8 cellular contexts compared by ENCODE assay signal in the genomic region with DNA sequence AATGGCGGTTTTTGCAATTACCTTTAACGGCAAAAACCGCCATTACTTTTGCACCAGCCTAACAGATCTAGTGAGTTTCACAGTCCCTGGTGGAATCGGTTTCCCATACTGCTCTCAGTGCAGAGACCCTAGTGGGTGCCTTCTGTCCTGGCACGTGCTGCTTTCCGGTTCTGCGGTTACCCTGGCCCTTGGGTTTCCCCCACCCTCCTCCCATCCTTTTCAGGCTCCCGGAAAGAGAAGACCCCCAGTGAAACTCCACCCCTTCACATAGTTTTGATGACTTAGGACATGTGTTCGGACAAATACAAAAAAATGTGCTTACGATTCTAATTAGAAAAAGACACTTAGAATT. TPM values are rescaled to one million over a fixed set of nuclear protein-coding genes. Genes with fewer than 3 reads are reported as not detected.
DNase-seq lines count a peak whose midpoint lies in the region; ATAC-seq, FAIRE-seq and TF ChIP-seq lines count a peak whose summit lies in the region.

No MANE protein-coding gene starts in this region.

- peak overlapping the region; percentile 55 to 86 for H3K9ac ChIP-seq in kidney (ENCODE audit: low read length in 2 of 2)

- peak; percentile 59 for ATAC-seq in GM18868 (IDR thresholded peaks at IDR 0.05; ENCODE audit: unreplicated experiment)
- peak; percentile 25 for ATAC-seq in HG02840 (IDR thresholded peaks at IDR 0.05; ENCODE audit: low FRiP score, unreplicated experiment)

- peak overlapping the region; percentile 84 to 86 for H3K4me3 ChIP-seq in kidney (ENCODE audit: low read length in 2 of 2)

- POLR2A ChIA-PET in RWPE1 (lab: Yijun Ruan, JAX; ENCODE audit: low non-redundant PET): no interaction called here

- peak overlapping the region; percentile 72 for H3K27ac ChIP-seq in RWPE1
- peak overlapping the region; percentile 99 for H3K27ac ChIP-seq in angular gyrus (ENCODE audit: low read depth, low read length)
- peak overlapping the region; percentile 84 to 87 for H3K27ac ChIP-seq in kidney (ENCODE audit: low read depth in 2 of 2, low read length in 2 of 2)

- no peak for DNase-seq in RWPE1 (ENCODE audit: low spot score)
- no peak for DNase-seq in kidney
- peak in 2 of 3 experiments; percentile 29 to 50 for DNase-seq in stimulated activated CD4-positive, alpha-beta T cell treated with anti-CD3 and anti-CD28 coated beads, TNF-alpha, amount 100 ng/mL, for 24 hours (ENCODE audit: low read depth in 3 of 3)
- DNase-seq in NCI-H510A (lab: John Stamatoyannopoulos, UW): no peak
- no peak for DNase-seq in NCI-H446 treated with DMSO at 0.1 percent for 48 hours (lab: John Stamatoyannopoulos, UW)

- intact Hi-C loops in kidney (cut with DNase I): no loop called here

- FAIRE-seq in kidney (lab: Jason Lieb, UNC): no peak

- peaks cover 4% of the 10 kb centered on the region in 2 donors for H3K4me1 ChIP-seq in kidney (ENCODE audit: control insufficient read depth in 1 of 2, insufficient read depth in 1 of 2, low read depth in 1 of 2, low read length in 2 of 2)

- no peaks in the 10 kb centered on the region for H3K9me3 ChIP-seq in kidney (ENCODE audit: control insufficient read depth in 1 of 2, low read length in 2 of 2)

- no peaks in the 10 kb centered on the region for H3K36me3 ChIP-seq in kidney (ENCODE audit: control insufficient read depth in 1 of 2, insufficient read depth in 2 of 2, low read length in 2 of 2)

- TF ChIP-seq CTCF in RWPE1 (conservative IDR thresholded peaks at IDR 0.05; ENCODE audit: low read depth): no peak
- TF ChIP-seq CTCF in kidney (IDR thresholded peaks at IDR 0.05; ENCODE audit: borderline replicate concordance, extremely low read depth, insufficient read depth): no peak

- CTCF ChIA-PET in RWPE1 (lab: Yijun Ruan, JAX): no interaction called here

RNA-seq across cellular contexts. Expression of a gene that starts 36.9 kb away (rescaled TPM):
- 0.82 TPM for total RNA-seq in kidney
- polyA plus RNA-seq in kidney (ENCODE audit: insufficient read depth, low read depth, low replicate concordance): 0.97 TPM

RNA-seq across cellular contexts. Expression of a gene that starts 41.5 kb away (rescaled TPM):
- total RNA-seq in kidney: 22.4 TPM
- 59.0 TPM for polyA plus RNA-seq in kidney (ENCODE audit: insufficient read depth, low read depth, low replicate concordance)

Comparison
In these comparisons a context has a peak if more than half of its experiments do, and no peak if none do; other contexts are left out.
1. DNase-seq: peak in stimulated activated CD4-positive, alpha-beta T cell treated with anti-CD3 and anti-CD28 coated beads, TNF-alpha, amount 100 ng/mL, for 24 hours (2 of 3); none in RWPE1 (single experiment), kidney (single experiment), NCI-H510A (single experiment) and NCI-H446 treated with DMSO at 0.1 percent for 48 hours (single experiment).
2. Peak in every context shown above with its lines, with median percentiles within 50 percentile points of each other: H3K27ac ChIP-seq.